Comparison of ENCODE assay signal across 12 cellular contexts in the genomic region with DNA sequence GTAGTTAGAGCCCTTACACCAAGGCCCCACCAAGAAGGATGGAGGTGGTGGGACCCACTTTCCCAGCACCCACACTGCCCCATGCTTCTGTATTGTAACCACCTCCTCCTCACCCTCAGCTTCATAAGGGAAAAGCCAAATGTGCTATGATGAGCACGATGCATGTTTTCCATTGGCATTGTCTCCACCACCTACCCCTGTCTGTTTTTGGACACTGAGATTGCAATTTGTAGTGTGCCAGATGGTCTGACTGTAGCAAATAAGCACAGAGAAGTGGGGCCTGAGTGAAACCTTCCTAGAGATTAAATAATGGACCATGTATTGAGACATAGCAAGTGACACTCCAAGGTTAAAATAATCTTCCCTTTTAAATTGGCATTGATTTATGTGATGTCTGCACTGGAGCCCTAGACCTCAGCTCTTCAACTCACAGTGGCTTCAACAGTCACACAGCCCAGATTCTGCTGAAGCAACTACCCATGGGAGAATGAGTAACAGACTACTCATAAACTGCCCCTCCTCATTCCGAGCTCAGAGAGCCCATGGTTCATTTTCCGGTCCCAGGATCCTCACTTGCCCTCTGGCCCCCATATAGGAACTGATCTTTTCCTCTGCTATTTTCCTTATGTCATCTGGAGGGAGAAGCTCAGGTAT.
A peak's percentile ranks its signal among the peaks of the same experiment; 100 is the strongest.
DNase-seq lines count a peak whose midpoint lies in the region; ATAC-seq, FAIRE-seq and TF ChIP-seq lines count a peak whose summit lies in the region.
"Had no signal": no experiment of that assay in that cellular context is flagged by ENCODE, and none has a peak within 500 bp of the region (broad histone marks: within the 10 kb centered on the region; RNA-seq: fewer than 3 reads in every experiment).

No MANE protein-coding gene starts in this region.

- intact Hi-C loops in Right ventricle myocardium inferior (cut with DNase I) (no loop called here), cardiac septum (cut with DNase I) (no loop called here)

- DNase-seq in Right ventricle myocardium inferior (ENCODE audit: missing footprints) (no peak), cardiac septum (ENCODE audit: low spot score) (no peak), SK-N-DZ (ENCODE audit: low spot score) (peak; percentile 50), foreskin fibroblast (peak; percentile 26 to 88), urothelium cell line (ENCODE audit: low spot score) (peak; percentile 20), CD1c-positive myeloid dendritic cell (ENCODE audit: extremely low spot score) (no peak)
- DNase-seq in stimulated activated CD4-positive, alpha-beta T cell treated with anti-CD3 and anti-CD28 coated beads, Interleukin-4, amount 100 ng/mL, for 1 hour, result no peak
- DNase-seq: activated CD4-positive, alpha-beta T cell treated with anti-CD3 and anti-CD28 coated beads, Interleukin-2, amount 10 ng/mL, durations not matched to agents 24 days and 14 days; NCI-H1105 treated with DMSO at 0.1 percent for 48 hours; stimulated activated naive B cell treated with anti-CD40 and anti-IgM and Interleukin-4, amounts not matched to agents 10 μg/mL and 1 μg/mL and 100 μg/mL, for 72 hours had no signal

- H3K4me3 ChIP-seq in foreskin fibroblast (ENCODE audit: low read depth in 1 of 2, low read length in 2 of 2), result no peak overlapping the region

- no peak for FAIRE-seq in urothelium cell line (lab: Jason Lieb, UNC)
- FAIRE-seq: frontal cortex had no signal

- no peak for TF ChIP-seq CTCF in foreskin fibroblast (IDR thresholded peaks at IDR 0.05; ENCODE audit: low read depth, low read length)

- ATAC-seq in Right ventricle myocardium inferior, result peak; percentile 86
- ATAC-seq in HG03135 (IDR thresholded peaks at IDR 0.05; ENCODE audit: unreplicated experiment), result no peak
- ATAC-seq: stimulated activated naive B cell treated with anti-CD40 and anti-IgM and Interleukin-4, amounts not matched to agents 10 μg/mL and 1 μg/mL and 100 μg/mL, for 72 hours had no signal

Comparison
In these comparisons a context has a peak if more than half of its experiments do, and no peak if none do; other contexts are left out.
1. DNase-seq: peak in SK-N-DZ (single experiment), foreskin fibroblast (2 of 2) and urothelium cell line (single experiment); none in Right ventricle myocardium inferior (single experiment), cardiac septum (single experiment), CD1c-positive myeloid dendritic cell (single experiment) and stimulated activated CD4-positive, alpha-beta T cell treated with anti-CD3 and anti-CD28 coated beads, Interleukin-4, amount 100 ng/mL, for 1 hour (single experiment).